8 cellular contexts compared by ENCODE assay signal in genomic region chr2:61853848-61854434, GRCh38. TPM values are rescaled to one million over a fixed set of nuclear protein-coding genes. Genes with fewer than 3 reads are reported as not detected.
A peak's percentile ranks its signal among the peaks of the same experiment; 100 is the strongest.
DNase-seq lines count a peak whose midpoint lies in the region; ATAC-seq, FAIRE-seq and TF ChIP-seq lines count a peak whose summit lies in the region.

FAM161A (minus strand) TSS chr2:61854060; CDS start chr2:61854041, 19 bp downstream.

- 0% methylated on average over 9 to 39 of the region's 39 CpGs for WGBS in adrenal gland, 4 donors
- 0 to 1% methylated on average over 39 of the region's 39 CpGs for WGBS in heart right ventricle, 2 donors
- WGBS in upper lobe of left lung, 2 donors = 0% methylated on average over 6 to 11 of the region's 39 CpGs

- peaks cover 0 to 6% of the 10 kb centered on the region in 2 donors for H3K4me1 ChIP-seq in adrenal gland (replicated peaks in 1 of 2)
- peaks cover 5 to 16% (median 11%) of the 10 kb centered on the region in 9 donors for H3K4me1 ChIP-seq in heart right ventricle
- H3K4me1 ChIP-seq in upper lobe of left lung = peaks cover 5 to 15% (median 8%) of the 10 kb centered on the region in 4 donors

- H3K27me3 ChIP-seq in adrenal gland = no peaks in the 10 kb centered on the region
- H3K27me3 ChIP-seq in heart right ventricle = no peaks in the 10 kb centered on the region
- H3K27me3 ChIP-seq in upper lobe of left lung = no peaks in the 10 kb centered on the region

- H3K9me3 ChIP-seq in adrenal gland (replicated peaks in 1 of 3) (no peaks in the 10 kb centered on the region), heart right ventricle (no peaks in the 10 kb centered on the region), upper lobe of left lung (no peaks in the 10 kb centered on the region)

- no peak for TF ChIP-seq EP300 in upper lobe of left lung (IDR thresholded peaks at IDR 0.05)

- TF ChIP-seq CTCF in adrenal gland (IDR thresholded peaks at IDR 0.05) (no peak), heart right ventricle (IDR thresholded peaks at IDR 0.05) (peak in 1 of 9 donors; percentile 5), upper lobe of left lung (IDR thresholded peaks at IDR 0.05) (no peak)

- H3K4me3 ChIP-seq in adrenal gland (peak within 1 kb of the TSS; percentile 38 to 70 (median 46)), heart right ventricle (peak within 1 kb of the TSS; percentile 58 to 94 (median 84)), upper lobe of left lung (peak within 1 kb of the TSS; percentile 70 to 93 (median 82))

- H3K36me3 ChIP-seq in adrenal gland (replicated peaks in 1 of 2) = no peaks in the 10 kb centered on the region
- no peaks in the 10 kb centered on the region for H3K36me3 ChIP-seq in heart right ventricle
- H3K36me3 ChIP-seq in upper lobe of left lung = no peaks in the 10 kb centered on the region

- FAIRE-seq in GM12892 (lab: Jason Lieb, UNC) = no peak

- intact Hi-C loops in adrenal gland (cut with DNase I) = no loop called here
- intact Hi-C loops in heart right ventricle (cut with DNase I) = loop anchor here in 3 of 10 donors (5.0 to 10.0 kb wide), 3 partner anchors 317 to 322 kb away; partner anchors contain the start of gene XPO1 (in 2 of the 3)
- intact Hi-C loops in posterior vena cava (cut with DNase I) = no loop called here

- TF ChIP-seq POLR2A in GM12892 (IDR thresholded peaks at IDR 0.05; ENCODE audit: low read depth, low read length) (no peak; the same call in 1 of the 2 replicates), adrenal gland (IDR thresholded peaks at IDR 0.05) (peak in 1 of 2 donors; percentile 3), upper lobe of left lung (IDR thresholded peaks at IDR 0.05) (peak in 2 of 4 donors; percentile 17 to 49)

- H3K27ac ChIP-seq in adrenal gland (peak within 1 kb of the TSS; percentile 47 to 90 (median 75)), heart right ventricle (peak within 1 kb of the TSS; percentile 7 to 88 (median 80)), upper lobe of left lung (peak within 1 kb of the TSS; percentile 66 to 92 (median 84))

- DNase-seq in GM12892 (ENCODE audit: insufficient read length) (peak; percentile 80), NCI-H128 (lab: John Stamatoyannopoulos, UW; ENCODE audit: unreplicated experiment) (peak; percentile 77), SW480 (ENCODE audit: low spot score) (peak; percentile 80), adrenal gland (peak; percentile 88 to 95 (median 93)), heart right ventricle (peak; percentile 88 to 89), posterior vena cava (ENCODE audit: low spot score) (peak; percentile 96), upper lobe of left lung (peak; percentile 90 to 95)

- peak; percentile 81 for ATAC-seq in HG02763 (IDR thresholded peaks at IDR 0.05; ENCODE audit: unreplicated experiment)
- ATAC-seq in heart right ventricle = peak; percentile 96 to 98 (median 98)
- ATAC-seq in upper lobe of left lung (ENCODE audit: low FRiP score in 2 of 2) = peak; percentile 96 to 97

RNA-seq across cellular contexts. Expression of gene FAM161A, which starts in this region (rescaled TPM):
- 17.1 TPM for polyA plus RNA-seq in GM12892 (2012; ENCODE audit: missing spikeins)
- total RNA-seq in adrenal gland = 1 to 10 TPM in 7 of 8 donors, under 1 TPM in 1; 0.87 to 2.6 (median 1.5) TPM
- 1 to 10 TPM; 1.5 to 3.1 (median 2.2) TPM for polyA plus RNA-seq in adrenal gland
- total RNA-seq in heart right ventricle = 1 to 10 TPM in 8 of 10 donors, under 1 TPM in 2; 0.67 to 2.5 (median 1.5) TPM
- 1 to 10 TPM; 1.1 to 2.4 TPM for polyA plus RNA-seq in heart right ventricle
- 1 to 10 TPM; 1.8 to 1.9 TPM for total RNA-seq in posterior vena cava
- 1 to 10 TPM; 1.7 to 7.2 (median 2.7) TPM for total RNA-seq in upper lobe of left lung

Comparison
In these comparisons a context has a peak if more than half of its experiments do, and no peak if none do; other contexts are left out.
1. Peak in every context shown above with its lines: DNase-seq, ATAC-seq, H3K4me3 ChIP-seq and H3K27ac ChIP-seq.